Comparison of ENCODE assay signal across 17 cellular contexts in the genomic region with DNA sequence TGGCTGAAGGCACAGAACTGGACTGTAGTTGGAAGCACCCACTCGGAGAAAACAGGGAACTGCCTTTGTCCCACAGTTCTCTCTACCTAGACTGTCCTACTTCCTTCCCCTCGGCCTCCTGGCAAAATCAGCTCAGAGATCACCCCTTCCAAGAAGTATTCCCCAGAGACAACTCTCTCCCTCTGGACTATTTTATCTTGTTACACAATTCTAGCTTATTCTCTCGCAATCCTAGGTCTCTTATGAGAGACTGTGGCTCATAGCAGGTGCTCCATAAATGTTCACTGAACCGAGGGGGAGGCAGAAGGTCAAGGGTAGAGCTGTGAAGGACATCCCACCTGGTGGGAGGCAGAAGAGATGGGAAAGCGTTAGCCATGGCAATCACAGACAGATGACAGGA. TPM values are rescaled to one million over a fixed set of nuclear protein-coding genes. Genes with fewer than 3 reads are reported as not detected.
DNase-seq lines count a peak whose midpoint lies in the region; ATAC-seq and TF ChIP-seq lines count a peak whose summit lies in the region.
"Had no signal": no experiment of that assay in that cellular context is flagged by ENCODE, and none has a peak within 500 bp of the region (broad histone marks: within the 10 kb centered on the region; RNA-seq: fewer than 3 reads in every experiment).

No MANE protein-coding gene starts in this region.

- no peak overlapping the region for H4K91ac ChIP-seq in mesenchymal stem cell (ENCODE audit: low read length)

- peaks cover 41% of the 10 kb centered on the region for H3K4me1 ChIP-seq in mammary epithelial cell (ENCODE audit: insufficient read depth, low read length)
- H3K4me1 ChIP-seq in esophagus muscularis mucosa: peaks cover 95 to 98% (median 98%) of the 10 kb centered on the region in 4 donors
- H3K4me1 ChIP-seq in mesenchymal stem cell (ENCODE audit: control insufficient read depth, insufficient read depth, low read depth, low read length): peaks cover 19% of the 10 kb centered on the region
- H3K4me1 ChIP-seq in tibial artery: peaks cover 0 to 66% (median 51%) of the 10 kb centered on the region in 4 donors
- H3K4me1 ChIP-seq: HAP-1 had no signal

- intact Hi-C loops in MCF 10A (cut with micrococcal nuclease) (no loop called here), mammary epithelial cell (cut with micrococcal nuclease) (no loop called here), esophagus muscularis mucosa (cut with DNase I) (loop anchor here (5.0 kb wide), 1 partner anchor 43 kb away; no protein-coding TSS in a partner anchor), tibial artery (cut with DNase I; ENCODE audit: low total_unique reads) (loop anchor here (10.0 kb wide), 1 partner anchor 330 kb away; a partner anchor contains a TSS)

- no peak overlapping the region for H3K23ac ChIP-seq in mesenchymal stem cell (ENCODE audit: low read length in 2 of 2)

- H4K8ac ChIP-seq in mesenchymal stem cell (ENCODE audit: low read length): no peak overlapping the region

- H3K79me2 ChIP-seq in mammary epithelial cell (ENCODE audit: insufficient read depth, low read length): peaks cover 55% of the 10 kb centered on the region

- H3K36me3 ChIP-seq in mammary epithelial cell (ENCODE audit: insufficient read depth, low read length) (no peaks in the 10 kb centered on the region), esophagus muscularis mucosa (peaks cover 0 to 12% (median 0%) of the 10 kb centered on the region in 4 donors), mesenchymal stem cell (ENCODE audit: control insufficient read depth in 1 of 2, insufficient read depth in 2 of 2, low read depth in 1 of 2, low read length in 2 of 2) (peaks cover 20 to 35% of the 10 kb centered on the region in 2 experiments), tibial artery (no peaks in the 10 kb centered on the region)
- H3K36me3 ChIP-seq: HAP-1, pancreas had no signal

- H3K27ac Mint-ChIP-seq in MCF 10A (ENCODE audit: low read depth, unreplicated experiment): no peak overlapping the region
- H3K27ac Mint-ChIP-seq: activated naive CD4-positive, alpha-beta T cell treated with anti-CD3 and anti-CD28 coated beads, Interleukin-2, amount 50 U/mL, for 24 hours; CD4-positive, alpha-beta T cell; naive B cell had no signal

- H3K14ac ChIP-seq in mesenchymal stem cell (ENCODE audit: low read length in 2 of 2): no peak overlapping the region

- H3K27me3 Mint-ChIP-seq in MCF 10A (ENCODE audit: insufficient read depth, unreplicated experiment): no peaks in the 10 kb centered on the region
- H3K27me3 Mint-ChIP-seq: activated naive CD4-positive, alpha-beta T cell treated with anti-CD3 and anti-CD28 coated beads, Interleukin-2, amount 50 U/mL, for 24 hours; CD4-positive, alpha-beta T cell; naive B cell had no signal

- no peak for TF ChIP-seq EP300 in esophagus muscularis mucosa (IDR thresholded peaks at IDR 0.05)

- peak; percentile 58 for DNase-seq in MCF 10A (ENCODE audit: unreplicated experiment)
- DNase-seq in mammary epithelial cell: no peak
- DNase-seq in esophagus muscularis mucosa (ENCODE audit: extremely low spot score): no peak
- DNase-seq in mesenchymal stem cell: peak; percentile 51
- DNase-seq in tibial artery: no peak
- no peak for DNase-seq in anterior cingulate cortex (lab: John Stamatoyannopoulos, UW)
- DNase-seq: activated CD4-positive, alpha-beta T cell treated with anti-CD3 and anti-CD28 coated beads, Interleukin-2, amount 50 U/mL, for 1 hour; activated T-cell treated with anti-CD3 and anti-CD28 coated beads, Interleukin-2, amount 50 U/mL, for 1 hour; CD4-positive, alpha-beta T cell; naive B cell; NCI-H526 treated with DMSO at 0.1 percent for 48 hours; pancreas; stimulated activated CD4-positive, alpha-beta T cell treated with anti-CD3 and anti-CD28 coated beads, Interleukin-12 subunit alpha, Interleukin-12 subunit beta, amount 100 ng/mL, for 4 hours had no signal

- no peak overlapping the region for H3K4ac ChIP-seq in mesenchymal stem cell (ENCODE audit: low read depth in 1 of 2, low read length in 2 of 2)

- peak overlapping the region in 1 of 2 experiments; percentile 75 for H2BK12ac ChIP-seq in mesenchymal stem cell (ENCODE audit: low read length in 2 of 2)

- H2BK15ac ChIP-seq in mesenchymal stem cell (ENCODE audit: low read depth, poor library complexity, severe bottlenecking): no peak overlapping the region

- no peak overlapping the region for H3K4me3 ChIP-seq in mammary epithelial cell (replicated peaks in 1 of 3; ENCODE audit: insufficient read depth in 1 of 3, low read depth in 2 of 3, low read length in 3 of 3)
- no peak overlapping the region for H3K4me3 ChIP-seq in esophagus muscularis mucosa
- H3K4me3 ChIP-seq in mesenchymal stem cell (ENCODE audit: insufficient read depth in 1 of 2, low read depth in 1 of 2, low read length in 2 of 2): no peak overlapping the region
- no peak overlapping the region for H3K4me3 ChIP-seq in tibial artery
- H3K4me3 ChIP-seq: HAP-1, pancreas had no signal

- no peak overlapping the region for H2BK5ac ChIP-seq in mesenchymal stem cell (ENCODE audit: low read depth, low read length, poor library complexity, severe bottlenecking)

- in situ Hi-C loops in mammary epithelial cell (cut with MboI; ENCODE audit: low sequenced_read_pairs in 2 of 2): no loop called here

- peak overlapping the region; percentile 25 for H2AK5ac ChIP-seq in mesenchymal stem cell (ENCODE audit: low read length, severe bottlenecking)

- H3K27ac ChIP-seq in mammary epithelial cell (ENCODE audit: insufficient read depth, low read depth, low read length): no peak overlapping the region
- H3K27ac ChIP-seq in esophagus muscularis mucosa (replicated peaks in 1 of 4): peak overlapping the region; percentile 79 to 91 (median 86)
- H3K27ac ChIP-seq in mesenchymal stem cell (ENCODE audit: low read length, poor library complexity, severe bottlenecking): no peak overlapping the region
- peak overlapping the region; percentile 81 to 85 for H3K27ac ChIP-seq in tibial artery

- POLR2A ChIA-PET in MCF 10A (lab: Yijun Ruan, JAX): interaction anchor here (0.8 to 1.3 kb wide), 3 partner anchors 9 to 12 kb away, joined by 3 to 6 read pairs (median 4); no protein-coding TSS in a partner anchor

- H3K27me3 ChIP-seq in mammary epithelial cell (ENCODE audit: insufficient read depth, low read length) (no peaks in the 10 kb centered on the region), esophagus muscularis mucosa (no peaks in the 10 kb centered on the region), mesenchymal stem cell (ENCODE audit: control insufficient read depth in 1 of 2, insufficient read depth in 1 of 2, low read length in 2 of 2) (no peaks in the 10 kb centered on the region), tibial artery (no peaks in the 10 kb centered on the region)
- H3K27me3 ChIP-seq: pancreas had no signal

- ATAC-seq in GM18858 (IDR thresholded peaks at IDR 0.05; ENCODE audit: unreplicated experiment) (no peak), HG03135 (IDR thresholded peaks at IDR 0.05; ENCODE audit: unreplicated experiment) (no peak)
- ATAC-seq: pancreas had no signal

- no peaks in the 10 kb centered on the region for H3K36me3 Mint-ChIP-seq in MCF 10A (ENCODE audit: insufficient read depth, unreplicated experiment)
- H3K36me3 Mint-ChIP-seq: naive B cell had no signal

- H3K9ac ChIP-seq in mammary epithelial cell (ENCODE audit: insufficient read depth, low read length) (no peak overlapping the region), mesenchymal stem cell (ENCODE audit: low read length) (no peak overlapping the region)

- TF ChIP-seq CTCF in MCF 10A (IDR thresholded peaks at IDR 0.05; ENCODE audit: unreplicated experiment) (no peak), mammary epithelial cell (conservative IDR thresholded peaks at IDR 0.05 in 1 of 2, IDR thresholded peaks at IDR 0.05 in 1 of 2; ENCODE audit: extremely low read depth in 1 of 2, insufficient read depth in 1 of 2, low read depth in 1 of 2, low read length in 2 of 2) (no peak), esophagus muscularis mucosa (IDR thresholded peaks at IDR 0.05) (no peak), tibial artery (IDR thresholded peaks at IDR 0.05) (no peak)

- WGBS in mammary epithelial cell (ENCODE audit: low coverage, missing lambda C conversion rate): 97% methylated on average over 4 of the region's 5 CpGs
- WGBS in esophagus muscularis mucosa: 73% methylated on average over 5 of the region's 5 CpGs
- WGBS in mesenchymal stem cell: 88% methylated on average over 5 of the region's 5 CpGs

- peak overlapping the region; percentile 38 to 57 for H3K18ac ChIP-seq in mesenchymal stem cell (ENCODE audit: low read depth in 1 of 2, low read length in 2 of 2)

- dilution Hi-C loops in mammary epithelial cell (cut with HindIII; ENCODE audit: low sequenced_read_pairs): no loop called here

- no peaks in the 10 kb centered on the region for H3K9me3 ChIP-seq in mammary epithelial cell (replicated peaks; ENCODE audit: insufficient read depth, low read length)
- H3K9me3 ChIP-seq in esophagus muscularis mucosa: no peaks in the 10 kb centered on the region
- no peaks in the 10 kb centered on the region for H3K9me3 ChIP-seq in mesenchymal stem cell (ENCODE audit: control insufficient read depth, low read length)
- no peaks in the 10 kb centered on the region for H3K9me3 ChIP-seq in tibial artery
- H3K9me3 ChIP-seq: HAP-1, pancreas had no signal

- CTCF ChIA-PET in MCF 10A (lab: Yijun Ruan, JAX) (interaction anchor here (0.6 kb wide), 1 partner anchor 1465 kb away, joined by 3 read pairs; no protein-coding TSS in a partner anchor), mammary epithelial cell (lab: Charles Lee; ENCODE audit: low non-redundant PET) (no interaction called here)

- H3K4me1 Mint-ChIP-seq in MCF 10A (ENCODE audit: insufficient read depth, unreplicated experiment): no peaks in the 10 kb centered on the region

- no peak for TF ChIP-seq POLR2A in esophagus muscularis mucosa (IDR thresholded peaks at IDR 0.05; ENCODE audit: low read depth)

- H2BK120ac ChIP-seq in mesenchymal stem cell (ENCODE audit: low read depth, low read length): peak overlapping the region; percentile 55

- H4K20me1 ChIP-seq in mammary epithelial cell (ENCODE audit: insufficient read depth, low read length): no peaks in the 10 kb centered on the region

- no peaks in the 10 kb centered on the region for H3K9me3 Mint-ChIP-seq in MCF 10A (ENCODE audit: unreplicated experiment)
- H3K9me3 Mint-ChIP-seq: activated naive CD4-positive, alpha-beta T cell treated with anti-CD3 and anti-CD28 coated beads, Interleukin-2, amount 50 U/mL, for 24 hours; CD4-positive, alpha-beta T cell; naive B cell had no signal

- H3K4me3 Mint-ChIP-seq in MCF 10A (ENCODE audit: unreplicated experiment): no peak overlapping the region
- H3K4me3 Mint-ChIP-seq: activated naive CD4-positive, alpha-beta T cell treated with anti-CD3 and anti-CD28 coated beads, Interleukin-2, amount 50 U/mL, for 24 hours; CD4-positive, alpha-beta T cell; naive B cell had no signal

- peaks cover 35% of the 10 kb centered on the region for H3K79me1 ChIP-seq in mesenchymal stem cell (replicated peaks; ENCODE audit: low read length, poor library complexity, severe bottlenecking)

- H3K4me2 ChIP-seq in mammary epithelial cell (ENCODE audit: insufficient read depth, low read depth, low read length) (no peak overlapping the region), mesenchymal stem cell (ENCODE audit: low read length, poor library complexity, severe bottlenecking) (no peak overlapping the region)

- no TSS peak for BruUV-seq in MCF 10A (replicated peaks; lab: Mats Ljungman, UMichigan)
- BruUV-seq in mammary epithelial cell (replicated peaks; lab: Mats Ljungman, UMichigan): no TSS peak

- H2AFZ ChIP-seq in mammary epithelial cell (ENCODE audit: low read depth, low read length) (no peak overlapping the region), mesenchymal stem cell (ENCODE audit: low read depth, low read length) (no peak overlapping the region)

RNA-seq across cellular contexts. Expression of a gene that starts 10.6 kb away (rescaled TPM):
- total RNA-seq in MCF 10A (2022): 8.6 and 10.3 TPM in 2 replicates
- 10 to 100 TPM; 24.8 to 33.8 TPM for total RNA-seq in mammary epithelial cell
- polyA plus RNA-seq in mammary epithelial cell: 19.8 TPM
- 106 TPM for polyA minus RNA-seq in mammary epithelial cell
- 10 to 100 TPM; 47.8 to 91.7 (median 76.8) TPM for total RNA-seq in esophagus muscularis mucosa
- 134 TPM for polyA plus RNA-seq in mesenchymal stem cell (2013, experiment 1 of 2)
- polyA plus RNA-seq in mesenchymal stem cell (2013, experiment 2 of 2): 130 TPM

Comparison
In these comparisons a context has a peak if more than half of its experiments do, and no peak if none do; other contexts are left out.
1. DNase-seq: peak in MCF 10A (single experiment) and mesenchymal stem cell (single experiment); none in mammary epithelial cell (single experiment), esophagus muscularis mucosa (single experiment), tibial artery (0 of 2) and anterior cingulate cortex (0 of 58).
2. H3K27ac ChIP-seq: peak in esophagus muscularis mucosa (4 of 4) and tibial artery (2 of 2); none in mammary epithelial cell (single experiment) and mesenchymal stem cell (single experiment).
3. intact Hi-C loops: an anchor here in esophagus muscularis mucosa (5.0 kb wide) and tibial artery (10.0 kb wide); none called in MCF 10A and mammary epithelial cell.